24 cellular contexts compared by ENCODE assay signal in genomic region chr11:69822676-69823494, GRCh38. TPM values are rescaled to one million over a fixed set of nuclear protein-coding genes. Genes with fewer than 3 reads are reported as not detected.
"Had no signal": no experiment of that assay in that cellular context is flagged by ENCODE, and none has a peak within 500 bp of the region (broad histone marks: within the 10 kb centered on the region; RNA-seq: fewer than 3 reads in every experiment).

No MANE protein-coding gene starts in this region.

- ATAC-seq: left cardiac atrium, right cardiac atrium had no signal

- H3K27me3 ChIP-seq: ovary had no signal

- H2AFZ ChIP-seq: hepatocyte had no signal

- H3K27ac ChIP-seq: coronary artery, hepatocyte, left ventricle myocardium inferior, ovary, stomach, thoracic aorta, transverse colon had no signal

- H3K4me3 ChIP-seq: coronary artery, dorsolateral prefrontal cortex, hepatocyte, left ventricle myocardium inferior, lung, ovary, stomach, thoracic aorta, transverse colon had no signal

- H3K4me2 ChIP-seq: hepatocyte had no signal

- H3K36me3 ChIP-seq: left ventricle myocardium inferior, ovary, stomach, thoracic aorta, transverse colon had no signal

- DNase-seq: effector CD8-positive, alpha-beta T cell; foreskin melanocyte; head of caudate nucleus; kidney; left cardiac atrium; left ventricle myocardium inferior; mesenchymal stem cell; midbrain; nephron progenitor cell; ovary; right cardiac atrium; small intestine; stimulated activated CD4-positive, alpha-beta T cell treated with anti-CD3 and anti-CD28 coated beads, Interleukin-12 subunit alpha, Interleukin-12 subunit beta, amount 100 ng/mL, for 4 hours; stimulated activated naive CD4-positive, alpha-beta T cell; stomach; transverse colon had no signal

- H3K9me3 Mint-ChIP-seq: nephron progenitor cell had no signal

- H3K4me3 Mint-ChIP-seq: nephron progenitor cell had no signal

- H3K9me3 ChIP-seq: ovary, thoracic aorta, transverse colon had no signal

RNA-seq across cellular contexts. Expression of gene FGF3, which starts 3.7 kb away (rescaled TPM):
- total RNA-seq: dorsolateral prefrontal cortex, hepatocyte, kidney, left cardiac atrium, left ventricle myocardium inferior, lung, ovary, posterior vena cava, right cardiac atrium, stomach, thoracic aorta, transverse colon, ureter had no signal
- polyA plus RNA-seq: esophagus, hepatocyte, lung, ovary, right cardiac atrium, small intestine, stomach had no signal

RNA-seq across cellular contexts. Expression of gene FGF4, which starts 47.7 kb away (rescaled TPM):
- total RNA-seq: dorsolateral prefrontal cortex, hepatocyte, kidney, left cardiac atrium, left ventricle myocardium inferior, lung, ovary, posterior vena cava, right cardiac atrium, stomach, thoracic aorta, transverse colon, ureter had no signal
- polyA plus RNA-seq: esophagus, hepatocyte, lung, ovary, right cardiac atrium, stomach had no signal
